ENCODE assay signal across 18 cellular contexts in the genomic region with DNA sequence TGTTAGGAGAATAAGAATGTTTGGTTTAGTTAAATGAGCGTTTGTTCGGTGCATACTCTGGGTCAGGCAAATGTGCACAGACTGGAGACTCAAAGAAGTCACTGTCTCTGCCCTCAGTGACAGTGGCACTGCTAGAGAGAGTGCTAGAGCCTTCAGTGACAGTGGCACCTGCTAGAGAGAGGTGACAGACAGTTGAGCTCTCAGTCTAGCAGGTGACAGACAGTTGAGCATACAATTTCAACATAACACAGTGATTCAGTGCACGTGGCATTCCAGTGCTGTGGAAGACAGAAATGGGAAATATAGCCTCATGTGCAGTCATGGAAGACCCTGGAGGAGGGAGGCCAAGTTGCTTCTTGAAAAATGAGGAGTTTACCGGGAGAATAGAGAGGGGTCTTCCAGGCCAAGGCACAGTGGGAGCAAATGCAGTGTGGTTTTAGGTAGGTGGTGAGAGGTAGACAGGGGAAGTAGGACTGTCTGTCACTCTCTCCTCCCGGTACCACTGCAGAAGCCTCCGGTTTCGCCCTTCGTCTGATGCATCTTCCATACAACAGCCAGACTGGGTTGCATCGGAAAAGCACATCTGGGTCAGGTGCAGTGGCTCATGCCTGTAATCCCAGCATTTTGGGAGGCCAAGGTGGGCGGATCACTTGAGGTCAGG.
A peak's percentile ranks its signal among the peaks of the same experiment; 100 is the strongest.
DNase-seq lines count a peak whose midpoint lies in the region; ATAC-seq and TF ChIP-seq lines count a peak whose summit lies in the region.
"Had no signal": no experiment of that assay in that cellular context is flagged by ENCODE, and none has a peak within 500 bp of the region (broad histone marks: within the 10 kb centered on the region; RNA-seq: fewer than 3 reads in every experiment).

No MANE protein-coding gene starts in this region.

- H3K27me3 ChIP-seq in mesenchymal stem cell (ENCODE audit: control insufficient read depth in 1 of 2, insufficient read depth in 1 of 2, low read length in 2 of 2) = no peaks in the 10 kb centered on the region
- H3K27me3 ChIP-seq: right atrium auricular region had no signal

- H3K36me3 ChIP-seq in mesenchymal stem cell (ENCODE audit: control insufficient read depth in 1 of 2, insufficient read depth in 2 of 2, low read depth in 1 of 2, low read length in 2 of 2) = no peaks in the 10 kb centered on the region
- H3K36me3 ChIP-seq: HAP-1, right atrium auricular region had no signal

- H2BK5ac ChIP-seq in mesenchymal stem cell (ENCODE audit: low read depth, low read length, poor library complexity, severe bottlenecking) = no peak overlapping the region

- H3K36me3 Mint-ChIP-seq in activated T-cell treated with anti-CD3 and anti-CD28 coated beads, Interleukin-2, amount 50 U/mL, for 72 hours (ENCODE audit: insufficient read depth in 2 of 2) = peaks cover 5 to 7% of the 10 kb centered on the region in 2 donors
- H3K36me3 Mint-ChIP-seq: CD4-positive, alpha-beta memory T cell; naive B cell had no signal

- no peak overlapping the region for H3K4ac ChIP-seq in mesenchymal stem cell (ENCODE audit: low read depth in 1 of 2, low read length in 2 of 2)

- H3K4me1 ChIP-seq in mesenchymal stem cell (ENCODE audit: control insufficient read depth, insufficient read depth, low read depth, low read length) = peaks cover 15% of the 10 kb centered on the region
- H3K4me1 ChIP-seq: right atrium auricular region had no signal

- H2BK15ac ChIP-seq in mesenchymal stem cell (ENCODE audit: low read depth, poor library complexity, severe bottlenecking) = no peak overlapping the region

- 94% methylated on average over 10 of the region's 10 CpGs for WGBS in mesenchymal stem cell

- H3K4me1 Mint-ChIP-seq in activated T-cell treated with anti-CD3 and anti-CD28 coated beads, Interleukin-2, amount 50 U/mL, for 72 hours (ENCODE audit: low read depth) = peaks cover 89% of the 10 kb centered on the region
- H3K4me1 Mint-ChIP-seq: naive B cell had no signal

- H3K9me3 Mint-ChIP-seq in activated T-cell treated with anti-CD3 and anti-CD28 coated beads, Interleukin-2, amount 50 U/mL, for 72 hours = peaks cover 0 to 6% of the 10 kb centered on the region in 2 donors

- no peaks in the 10 kb centered on the region for H3K9me3 ChIP-seq in mesenchymal stem cell (ENCODE audit: control insufficient read depth, low read length)
- H3K9me3 ChIP-seq: HAP-1, right atrium auricular region had no signal

- H3K27me3 Mint-ChIP-seq in activated T-cell treated with anti-CD3 and anti-CD28 coated beads, Interleukin-2, amount 50 U/mL, for 72 hours (ENCODE audit: low read depth) = no peaks in the 10 kb centered on the region

- no peak overlapping the region for H2BK12ac ChIP-seq in mesenchymal stem cell (ENCODE audit: low read length in 2 of 2)

- H3K14ac ChIP-seq in mesenchymal stem cell (ENCODE audit: low read length in 2 of 2) = no peak overlapping the region

- H3K18ac ChIP-seq in mesenchymal stem cell (ENCODE audit: low read depth in 1 of 2, low read length in 2 of 2) = no peak overlapping the region

- peak overlapping the region; percentile 37 to 44 for H3K4me3 Mint-ChIP-seq in activated T-cell treated with anti-CD3 and anti-CD28 coated beads, Interleukin-2, amount 50 U/mL, for 72 hours

- H3K4me2 ChIP-seq in mesenchymal stem cell (ENCODE audit: low read length, poor library complexity, severe bottlenecking) = no peak overlapping the region

- H2BK120ac ChIP-seq in mesenchymal stem cell (ENCODE audit: low read depth, low read length) = no peak overlapping the region

- no peak for TF ChIP-seq POLR2A in erythroblast (IDR thresholded peaks at IDR 0.05; ENCODE audit: low read length)

- no peak overlapping the region for H3K23ac ChIP-seq in mesenchymal stem cell (ENCODE audit: low read length in 2 of 2)

- no peak overlapping the region for H3K9ac ChIP-seq in mesenchymal stem cell (ENCODE audit: low read length)

- no peak overlapping the region for H3K27ac ChIP-seq in mesenchymal stem cell (ENCODE audit: low read length, poor library complexity, severe bottlenecking)
- H3K27ac ChIP-seq: right atrium auricular region had no signal

- no peak overlapping the region for H4K8ac ChIP-seq in mesenchymal stem cell (ENCODE audit: low read length)

- H3K79me1 ChIP-seq in mesenchymal stem cell (replicated peaks; ENCODE audit: low read length, poor library complexity, severe bottlenecking) = no peaks in the 10 kb centered on the region

- no peak overlapping the region for H4K91ac ChIP-seq in mesenchymal stem cell (ENCODE audit: low read length)

- ATAC-seq in activated CD4-positive, CD25-positive, alpha-beta regulatory T cell treated with anti-CD3 and anti-CD28 coated beads, Interleukin-2, amount 50 U/mL, for 24 hours = peak; percentile 64 to 65
- ATAC-seq in activated T-cell treated with anti-CD3 and anti-CD28 coated beads, Interleukin-2, amount 50 U/mL, for 72 hours (replicated peaks in 1 of 2) = peak in 1 of 2 donors; percentile 18
- ATAC-seq in HG02759 (IDR thresholded peaks at IDR 0.05; ENCODE audit: unreplicated experiment) = no peak
- ATAC-seq in GM18873 (IDR thresholded peaks at IDR 0.05; ENCODE audit: low FRiP score, unreplicated experiment) = no peak
- ATAC-seq: Right ventricle myocardium inferior had no signal

- no peak overlapping the region for H2AK5ac ChIP-seq in mesenchymal stem cell (ENCODE audit: low read length, severe bottlenecking)

- no peak overlapping the region for H3K27ac Mint-ChIP-seq in activated T-cell treated with anti-CD3 and anti-CD28 coated beads, Interleukin-2, amount 50 U/mL, for 72 hours

- H3K4me3 ChIP-seq in mesenchymal stem cell (ENCODE audit: insufficient read depth in 1 of 2, low read depth in 1 of 2, low read length in 2 of 2) = no peak overlapping the region
- H3K4me3 ChIP-seq: HAP-1, right atrium auricular region had no signal

- no peak overlapping the region for H2AFZ ChIP-seq in mesenchymal stem cell (ENCODE audit: low read depth, low read length)

- no peak for DNase-seq in activated CD4-positive, CD25-positive, alpha-beta regulatory T cell (lab: John Stamatoyannopoulos, UW)
- DNase-seq in EH (ENCODE audit: low read depth) (peak; percentile 43), mesenchymal stem cell (peak; percentile 26), erythroblast (lab: John Stamatoyannopoulos, UW) (no peak)
- no peak for DNase-seq in activated T-cell treated with anti-CD3 and anti-CD28 coated beads, Interleukin-2, amount 50 U/mL, for 72 hours
- DNase-seq: caudate nucleus; CD4-positive, alpha-beta memory T cell; left cardiac atrium; naive B cell; NCI-H1930; NCI-H774; T1000 had no signal

Comparison
In these comparisons a context has a peak if more than half of its experiments do, and no peak if none do; other contexts are left out.
1. ATAC-seq: peak in activated CD4-positive, CD25-positive, alpha-beta regulatory T cell treated with anti-CD3 and anti-CD28 coated beads, Interleukin-2, amount 50 U/mL, for 24 hours (2 of 2); none in HG02759 (single experiment) and GM18873 (single experiment).
2. DNase-seq: peak in EH (single experiment) and mesenchymal stem cell (single experiment); none in activated CD4-positive, CD25-positive, alpha-beta regulatory T cell (0 of 4), activated T-cell treated with anti-CD3 and anti-CD28 coated beads, Interleukin-2, amount 50 U/mL, for 72 hours (0 of 2) and erythroblast (0 of 2).